Comparison of ENCODE assay signal across 1 cellular context in the genomic region with DNA sequence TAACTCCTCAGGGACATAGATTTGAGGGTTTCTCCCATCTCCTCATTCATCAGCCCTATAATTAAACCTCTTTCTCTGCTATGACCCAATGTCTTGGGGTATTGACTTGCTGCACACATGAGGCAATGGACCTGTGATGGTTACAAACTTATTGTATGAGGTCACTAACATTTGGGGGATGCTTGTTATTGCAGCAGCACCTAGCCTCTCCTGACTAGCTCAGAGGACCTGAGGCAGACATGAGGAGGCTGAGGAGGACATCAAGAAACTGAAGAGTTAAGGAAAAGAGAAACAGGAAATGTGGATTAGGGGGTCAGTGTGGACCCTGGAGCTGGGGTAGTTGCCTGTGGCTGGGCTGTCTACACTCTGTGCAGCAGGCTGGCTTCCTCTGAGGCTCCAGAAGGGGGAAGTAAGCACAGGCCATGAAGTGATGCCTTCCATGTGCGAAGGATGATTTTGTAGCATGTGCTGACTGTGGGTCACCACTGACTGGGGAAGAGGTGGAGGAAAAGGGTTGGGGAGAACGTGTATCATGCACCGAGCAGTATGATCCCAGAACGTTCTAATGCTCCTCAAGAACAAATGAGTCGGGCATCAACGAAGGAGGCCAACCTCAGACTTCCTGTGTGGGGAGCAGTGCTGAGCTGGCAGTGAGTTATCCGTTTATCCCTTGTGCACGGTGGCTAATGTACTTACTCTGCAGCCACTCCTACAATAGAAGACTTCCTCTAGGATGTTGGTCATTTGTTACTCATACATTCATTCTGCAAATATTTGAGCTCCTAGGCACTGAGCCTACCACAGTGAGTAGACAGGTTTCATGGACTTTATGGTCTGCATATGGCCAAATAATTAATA.
TF ChIP-seq lines count a peak whose summit lies in the region.

No MANE protein-coding gene starts in this region.

TF ChIP-seq in SK-N-SH, 30 proteins besides CTCF, POLR2A, EP300 and RAD21 (continued from another document):
- TF ChIP-seq, protein P1, sequence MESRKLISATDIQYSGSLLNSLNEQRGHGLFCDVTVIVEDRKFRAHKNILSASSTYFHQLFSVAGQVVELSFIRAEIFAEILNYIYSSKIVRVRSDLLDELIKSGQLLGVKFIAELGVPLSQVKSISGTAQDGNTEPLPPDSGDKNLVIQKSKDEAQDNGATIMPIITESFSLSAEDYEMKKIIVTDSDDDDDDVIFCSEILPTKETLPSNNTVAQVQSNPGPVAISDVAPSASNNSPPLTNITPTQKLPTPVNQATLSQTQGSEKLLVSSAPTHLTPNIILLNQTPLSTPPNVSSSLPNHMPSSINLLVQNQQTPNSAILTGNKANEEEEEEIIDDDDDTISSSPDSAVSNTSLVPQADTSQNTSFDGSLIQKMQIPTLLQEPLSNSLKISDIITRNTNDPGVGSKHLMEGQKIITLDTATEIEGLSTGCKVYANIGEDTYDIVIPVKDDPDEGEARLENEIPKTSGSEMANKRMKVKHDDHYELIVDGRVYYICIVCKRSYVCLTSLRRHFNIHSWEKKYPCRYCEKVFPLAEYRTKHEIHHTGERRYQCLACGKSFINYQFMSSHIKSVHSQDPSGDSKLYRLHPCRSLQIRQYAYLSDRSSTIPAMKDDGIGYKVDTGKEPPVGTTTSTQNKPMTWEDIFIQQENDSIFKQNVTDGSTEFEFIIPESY (IDR thresholded peaks at IDR 0.05; ENCODE audit: borderline replicate concordance, low read depth): peak; percentile 54; the same call in 1 of the 2 replicates
- TF ChIP-seq NFIC (IDR thresholded peaks at IDR 0.05; ENCODE audit: borderline replicate concordance) (peak; percentile 75), SMC3 (IDR thresholded peaks at IDR 0.05; ENCODE audit: low read depth, low read length) (no peak), TCF12 (IDR thresholded peaks at IDR 0.05) (peak; percentile 83), GABPA (IDR thresholded peaks at IDR 0.05; ENCODE audit: low read depth) (peak; percentile 50), TEAD4 (IDR thresholded peaks at IDR 0.05; ENCODE audit: borderline replicate concordance, insufficient read depth) (peak; percentile 67; the same call in 1 of the 2 replicates), FOSL2 (IDR thresholded peaks at IDR 0.05; ENCODE audit: borderline replicate concordance, low read depth) (peak; percentile 81), POLR2AphosphoS5 (IDR thresholded peaks at IDR 0.05; ENCODE audit: low read depth, low read length) (peak; percentile 45; the same call in 1 of the 2 replicates), CHD2 (IDR thresholded peaks at IDR 0.05; ENCODE audit: low read length, partially characterized antibody) (no peak), RXRA (IDR thresholded peaks at IDR 0.05; ENCODE audit: borderline replicate concordance, low read depth) (peak; percentile 79; the same call in 1 of the 2 replicates), JUND (IDR thresholded peaks at IDR 0.05) (peak; percentile 80), FOXM1 (IDR thresholded peaks at IDR 0.05; ENCODE audit: low read depth) (0 out of 2 replicates have a peak, but pooled peaks have one; percentile 66)
- TF ChIP-seq, protein P2, sequence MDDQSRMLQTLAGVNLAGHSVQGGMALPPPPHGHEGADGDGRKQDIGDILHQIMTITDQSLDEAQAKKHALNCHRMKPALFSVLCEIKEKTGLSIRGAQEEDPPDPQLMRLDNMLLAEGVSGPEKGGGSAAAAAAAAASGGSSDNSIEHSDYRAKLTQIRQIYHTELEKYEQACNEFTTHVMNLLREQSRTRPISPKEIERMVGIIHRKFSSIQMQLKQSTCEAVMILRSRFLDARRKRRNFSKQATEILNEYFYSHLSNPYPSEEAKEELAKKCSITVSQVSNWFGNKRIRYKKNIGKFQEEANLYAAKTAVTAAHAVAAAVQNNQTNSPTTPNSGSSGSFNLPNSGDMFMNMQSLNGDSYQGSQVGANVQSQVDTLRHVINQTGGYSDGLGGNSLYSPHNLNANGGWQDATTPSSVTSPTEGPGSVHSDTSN (IDR thresholded peaks at IDR 0.05): peak; percentile 76
- TF ChIP-seq, protein P3, sequence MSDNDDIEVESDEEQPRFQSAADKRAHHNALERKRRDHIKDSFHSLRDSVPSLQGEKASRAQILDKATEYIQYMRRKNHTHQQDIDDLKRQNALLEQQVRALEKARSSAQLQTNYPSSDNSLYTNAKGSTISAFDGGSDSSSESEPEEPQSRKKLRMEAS (IDR thresholded peaks at IDR 0.05; ENCODE audit: low read depth): peak; percentile 83
- TF ChIP-seq, protein P4, sequence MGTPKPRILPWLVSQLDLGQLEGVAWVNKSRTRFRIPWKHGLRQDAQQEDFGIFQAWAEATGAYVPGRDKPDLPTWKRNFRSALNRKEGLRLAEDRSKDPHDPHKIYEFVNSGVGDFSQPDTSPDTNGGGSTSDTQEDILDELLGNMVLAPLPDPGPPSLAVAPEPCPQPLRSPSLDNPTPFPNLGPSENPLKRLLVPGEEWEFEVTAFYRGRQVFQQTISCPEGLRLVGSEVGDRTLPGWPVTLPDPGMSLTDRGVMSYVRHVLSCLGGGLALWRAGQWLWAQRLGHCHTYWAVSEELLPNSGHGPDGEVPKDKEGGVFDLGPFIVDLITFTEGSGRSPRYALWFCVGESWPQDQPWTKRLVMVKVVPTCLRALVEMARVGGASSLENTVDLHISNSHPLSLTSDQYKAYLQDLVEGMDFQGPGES (IDR thresholded peaks at IDR 0.05; ENCODE audit: low read depth, low read length): no peak
